ENCODE assay signal across 1 cellular context in genomic region chr4:184472540-184473264, GRCh38.
TF ChIP-seq lines count a peak whose summit lies in the region.

No MANE protein-coding gene starts in this region.

TF ChIP-seq in HepG2, 621 proteins besides CTCF, POLR2A, EP300 and RAD21 (continued from another document and continues in another):
- TF ChIP-seq, protein P1, sequence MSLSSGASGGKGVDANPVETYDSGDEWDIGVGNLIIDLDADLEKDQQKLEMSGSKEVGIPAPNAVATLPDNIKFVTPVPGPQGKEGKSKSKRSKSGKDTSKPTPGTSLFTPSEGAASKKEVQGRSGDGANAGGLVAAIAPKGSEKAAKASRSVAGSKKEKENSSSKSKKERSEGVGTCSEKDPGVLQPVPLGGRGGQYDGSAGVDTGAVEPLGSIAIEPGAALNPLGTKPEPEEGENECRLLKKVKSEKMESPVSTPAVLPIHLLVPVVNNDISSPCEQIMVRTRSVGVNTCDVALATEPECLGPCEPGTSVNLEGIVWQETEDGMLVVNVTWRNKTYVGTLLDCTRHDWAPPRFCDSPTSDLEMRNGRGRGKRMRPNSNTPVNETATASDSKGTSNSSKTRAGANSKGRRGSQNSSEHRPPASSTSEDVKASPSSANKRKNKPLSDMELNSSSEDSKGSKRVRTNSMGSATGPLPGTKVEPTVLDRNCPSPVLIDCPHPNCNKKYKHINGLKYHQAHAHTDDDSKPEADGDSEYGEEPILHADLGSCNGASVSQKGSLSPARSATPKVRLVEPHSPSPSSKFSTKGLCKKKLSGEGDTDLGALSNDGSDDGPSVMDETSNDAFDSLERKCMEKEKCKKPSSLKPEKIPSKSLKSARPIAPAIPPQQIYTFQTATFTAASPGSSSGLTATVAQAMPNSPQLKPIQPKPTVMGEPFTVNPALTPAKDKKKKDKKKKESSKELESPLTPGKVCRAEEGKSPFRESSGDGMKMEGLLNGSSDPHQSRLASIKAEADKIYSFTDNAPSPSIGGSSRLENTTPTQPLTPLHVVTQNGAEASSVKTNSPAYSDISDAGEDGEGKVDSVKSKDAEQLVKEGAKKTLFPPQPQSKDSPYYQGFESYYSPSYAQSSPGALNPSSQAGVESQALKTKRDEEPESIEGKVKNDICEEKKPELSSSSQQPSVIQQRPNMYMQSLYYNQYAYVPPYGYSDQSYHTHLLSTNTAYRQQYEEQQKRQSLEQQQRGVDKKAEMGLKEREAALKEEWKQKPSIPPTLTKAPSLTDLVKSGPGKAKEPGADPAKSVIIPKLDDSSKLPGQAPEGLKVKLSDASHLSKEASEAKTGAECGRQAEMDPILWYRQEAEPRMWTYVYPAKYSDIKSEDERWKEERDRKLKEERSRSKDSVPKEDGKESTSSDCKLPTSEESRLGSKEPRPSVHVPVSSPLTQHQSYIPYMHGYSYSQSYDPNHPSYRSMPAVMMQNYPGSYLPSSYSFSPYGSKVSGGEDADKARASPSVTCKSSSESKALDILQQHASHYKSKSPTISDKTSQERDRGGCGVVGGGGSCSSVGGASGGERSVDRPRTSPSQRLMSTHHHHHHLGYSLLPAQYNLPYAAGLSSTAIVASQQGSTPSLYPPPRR (CRISPR knock-in tag; IDR thresholded peaks at IDR 0.05; ENCODE audit: borderline replicate concordance) = no peak; the same call in 1 of the 2 replicates
- TF ChIP-seq ESRRA (CRISPR knock-in tag; IDR thresholded peaks at IDR 0.05; ENCODE audit: low read depth) = no peak
- no peak for TF ChIP-seq NBN (conservative IDR thresholded peaks at IDR 0.05)
- no peak for TF ChIP-seq ZNF224 (CRISPR knock-in tag; IDR thresholded peaks at IDR 0.05)
- no peak for TF ChIP-seq ZSCAN22 (CRISPR knock-in tag; IDR thresholded peaks at IDR 0.05)
- TF ChIP-seq ZNF318 (CRISPR knock-in tag; IDR thresholded peaks at IDR 0.05) = no peak
- TF ChIP-seq ZNF503 (CRISPR knock-in tag; IDR thresholded peaks at IDR 0.05) = no peak
- TF ChIP-seq RXRA (CRISPR knock-in tag; IDR thresholded peaks at IDR 0.05) = peak; percentile 77
- no peak for TF ChIP-seq CEBPG (CRISPR knock-in tag; IDR thresholded peaks at IDR 0.05)
- no peak for TF ChIP-seq NFIB (CRISPR knock-in tag; IDR thresholded peaks at IDR 0.05; ENCODE audit: borderline replicate concordance)
- TF ChIP-seq NFRKB (IDR thresholded peaks at IDR 0.05) = no peak
- no peak for TF ChIP-seq RNF2 (conservative IDR thresholded peaks at IDR 0.05; ENCODE audit: low read depth)
- TF ChIP-seq ZFP36L2 (CRISPR knock-in tag; IDR thresholded peaks at IDR 0.05) = no peak
- TF ChIP-seq MED8 (CRISPR knock-in tag; IDR thresholded peaks at IDR 0.05; ENCODE audit: insufficient replicate concordance) = peak; percentile 64
- TF ChIP-seq AKAP8 (CRISPR knock-in tag; IDR thresholded peaks at IDR 0.05) = no peak
- TF ChIP-seq TSC22D2 (CRISPR knock-in tag; IDR thresholded peaks at IDR 0.05; ENCODE audit: borderline replicate concordance) = no peak
- TF ChIP-seq, protein P2, sequence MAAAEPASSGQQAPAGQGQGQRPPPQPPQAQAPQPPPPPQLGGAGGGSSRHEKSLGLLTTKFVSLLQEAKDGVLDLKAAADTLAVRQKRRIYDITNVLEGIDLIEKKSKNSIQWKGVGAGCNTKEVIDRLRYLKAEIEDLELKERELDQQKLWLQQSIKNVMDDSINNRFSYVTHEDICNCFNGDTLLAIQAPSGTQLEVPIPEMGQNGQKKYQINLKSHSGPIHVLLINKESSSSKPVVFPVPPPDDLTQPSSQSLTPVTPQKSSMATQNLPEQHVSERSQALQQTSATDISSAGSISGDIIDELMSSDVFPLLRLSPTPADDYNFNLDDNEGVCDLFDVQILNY (CRISPR knock-in tag; conservative IDR thresholded peaks at IDR 0.05) = no peak
- TF ChIP-seq, protein P3, sequence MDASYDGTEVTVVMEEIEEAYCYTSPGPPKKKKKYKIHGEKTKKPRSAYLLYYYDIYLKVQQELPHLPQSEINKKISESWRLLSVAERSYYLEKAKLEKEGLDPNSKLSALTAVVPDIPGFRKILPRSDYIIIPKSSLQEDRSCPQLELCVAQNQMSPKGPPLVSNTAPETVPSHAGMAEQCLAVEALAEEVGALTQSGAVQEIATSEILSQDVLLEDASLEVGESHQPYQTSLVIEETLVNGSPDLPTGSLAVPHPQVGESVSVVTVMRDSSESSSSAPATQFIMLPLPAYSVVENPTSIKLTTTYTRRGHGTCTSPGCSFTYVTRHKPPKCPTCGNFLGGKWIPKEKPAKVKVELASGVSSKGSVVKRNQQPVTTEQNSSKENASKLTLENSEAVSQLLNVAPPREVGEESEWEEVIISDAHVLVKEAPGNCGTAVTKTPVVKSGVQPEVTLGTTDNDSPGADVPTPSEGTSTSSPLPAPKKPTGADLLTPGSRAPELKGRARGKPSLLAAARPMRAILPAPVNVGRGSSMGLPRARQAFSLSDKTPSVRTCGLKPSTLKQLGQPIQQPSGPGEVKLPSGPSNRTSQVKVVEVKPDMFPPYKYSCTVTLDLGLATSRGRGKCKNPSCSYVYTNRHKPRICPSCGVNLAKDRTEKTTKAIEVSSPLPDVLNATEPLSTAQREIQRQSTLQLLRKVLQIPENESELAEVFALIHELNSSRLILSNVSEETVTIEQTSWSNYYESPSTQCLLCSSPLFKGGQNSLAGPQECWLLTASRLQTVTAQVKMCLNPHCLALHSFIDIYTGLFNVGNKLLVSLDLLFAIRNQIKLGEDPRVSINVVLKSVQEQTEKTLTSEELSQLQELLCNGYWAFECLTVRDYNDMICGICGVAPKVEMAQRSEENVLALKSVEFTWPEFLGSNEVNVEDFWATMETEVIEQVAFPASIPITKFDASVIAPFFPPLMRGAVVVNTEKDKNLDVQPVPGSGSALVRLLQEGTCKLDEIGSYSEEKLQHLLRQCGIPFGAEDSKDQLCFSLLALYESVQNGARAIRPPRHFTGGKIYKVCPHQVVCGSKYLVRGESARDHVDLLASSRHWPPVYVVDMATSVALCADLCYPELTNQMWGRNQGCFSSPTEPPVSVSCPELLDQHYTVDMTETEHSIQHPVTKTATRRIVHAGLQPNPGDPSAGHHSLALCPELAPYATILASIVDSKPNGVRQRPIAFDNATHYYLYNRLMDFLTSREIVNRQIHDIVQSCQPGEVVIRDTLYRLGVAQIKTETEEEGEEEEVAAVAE (CRISPR knock-in tag; IDR thresholded peaks at IDR 0.05; ENCODE audit: borderline replicate concordance) = 0 out of 2 replicates have a peak, but pooled peaks have one; percentile 19
- TF ChIP-seq ZFP62 (CRISPR knock-in tag; IDR thresholded peaks at IDR 0.05) = no peak
- no peak for TF ChIP-seq ZBTB3 (CRISPR knock-in tag; IDR thresholded peaks at IDR 0.05; ENCODE audit: borderline replicate concordance, low read depth)
- no peak for TF ChIP-seq ZBTB42 (CRISPR knock-in tag; IDR thresholded peaks at IDR 0.05)
- no peak for TF ChIP-seq MATR3 (CRISPR knock-in tag; IDR thresholded peaks at IDR 0.05)
- no peak for TF ChIP-seq CBX1 (IDR thresholded peaks at IDR 0.05; ENCODE audit: low read depth)
- no peak for TF ChIP-seq ZEB1 (IDR thresholded peaks at IDR 0.05; ENCODE audit: insufficient replicate concordance, low read depth)
- TF ChIP-seq ZNF34 (CRISPR knock-in tag; IDR thresholded peaks at IDR 0.05; ENCODE audit: borderline replicate concordance) = no peak
- 0 out of 2 replicates have a peak, but pooled peaks have one; percentile 12 for TF ChIP-seq SOX13 (IDR thresholded peaks at IDR 0.05)
- TF ChIP-seq SOX13 (CRISPR knock-in tag; conservative IDR thresholded peaks at IDR 0.05 in 1 of 2, IDR thresholded peaks at IDR 0.05 in 1 of 2) = peak; percentile 37 to 72; a peak in 1 of 4 replicates
- TF ChIP-seq GLMP (CRISPR knock-in tag; IDR thresholded peaks at IDR 0.05; ENCODE audit: borderline replicate concordance) = no peak
- TF ChIP-seq NFE2L1 (CRISPR knock-in tag; IDR thresholded peaks at IDR 0.05; ENCODE audit: borderline replicate concordance) = no peak
- TF ChIP-seq TEAD3 (CRISPR knock-in tag; optimal IDR thresholded peaks at IDR 0.05; ENCODE audit: borderline replicate concordance) = no peak
- TF ChIP-seq ZBTB44 (CRISPR knock-in tag; IDR thresholded peaks at IDR 0.05) = no peak
- TF ChIP-seq MAF1 (CRISPR knock-in tag; IDR thresholded peaks at IDR 0.05; ENCODE audit: borderline replicate concordance) = no peak
- TF ChIP-seq HDAC2 (CRISPR knock-in tag; IDR thresholded peaks at IDR 0.05) = no peak; the same call in 1 of the 2 replicates
